Comparison of ENCODE assay signal across 13 cellular contexts in genomic region chr2:150477347-150477746, GRCh38. TPM values are rescaled to one million over a fixed set of nuclear protein-coding genes. Genes with fewer than 3 reads are reported as not detected.
DNase-seq lines count a peak whose midpoint lies in the region; ATAC-seq and TF ChIP-seq lines count a peak whose summit lies in the region.
"Had no signal": no experiment of that assay in that cellular context is flagged by ENCODE, and none has a peak within 500 bp of the region (broad histone marks: within the 10 kb centered on the region; RNA-seq: fewer than 3 reads in every experiment).

No MANE protein-coding gene starts in this region.

- H3K4me1 ChIP-seq in stomach, result peaks cover 25 to 96% (median 49%) of the 10 kb centered on the region in 4 donors

- H3K4me3 Mint-ChIP-seq in HFFc6, result peak overlapping the region; percentile 98

- no peak for TF ChIP-seq POLR2A in stomach (IDR thresholded peaks at IDR 0.05)

- H3K9me3 Mint-ChIP-seq in HFFc6, result peaks cover 23% of the 10 kb centered on the region; the same call in 1 of the 2 replicates
- H3K9me3 Mint-ChIP-seq: activated T-helper 2 cell treated with anti-CD3 and anti-CD28 coated beads, Interferon-gamma antibody, Interleukin-2, Interleukin-4, amounts not matched to agents 10 μg/mL and 5 μg/mL and 100 μg/mL, durations not matched to agents 14 hours and 24 hours and 36 hours had no signal

- H3K27me3 Mint-ChIP-seq in HFFc6 (ENCODE audit: insufficient read depth), result peaks cover 63% of the 10 kb centered on the region

- ATAC-seq in left colon (peak; percentile 71), GM18867 (IDR thresholded peaks at IDR 0.05; ENCODE audit: unreplicated experiment) (no peak), GM19463 (IDR thresholded peaks at IDR 0.05; ENCODE audit: unreplicated experiment) (no peak), GM19452 (IDR thresholded peaks at IDR 0.05; ENCODE audit: unreplicated experiment) (no peak)

- TF ChIP-seq CTCF in HFFc6 (IDR thresholded peaks at IDR 0.05), result no peak
- no peak for TF ChIP-seq CTCF in brain microvascular endothelial cell (IDR thresholded peaks at IDR 0.05; ENCODE audit: low read depth, low read length, missing control alignments)
- no peak for TF ChIP-seq CTCF in stomach (IDR thresholded peaks at IDR 0.05)

- H3K27ac Mint-ChIP-seq in HFFc6, result peak overlapping the region; percentile 99
- H3K27ac Mint-ChIP-seq: activated T-helper 2 cell treated with anti-CD3 and anti-CD28 coated beads, Interferon-gamma antibody, Interleukin-2, Interleukin-4, amounts not matched to agents 10 μg/mL and 5 μg/mL and 100 μg/mL, durations not matched to agents 14 hours and 24 hours and 36 hours had no signal

- H3K27ac ChIP-seq in brain microvascular endothelial cell (peak overlapping the region; percentile 86), stomach (peak overlapping the region; percentile 35 to 82 (median 81))
- H3K27ac ChIP-seq: neutrophil had no signal

- H3K9me3 ChIP-seq in stomach, result no peaks in the 10 kb centered on the region
- H3K9me3 ChIP-seq: neutrophil had no signal

- H3K27me3 ChIP-seq in brain microvascular endothelial cell (replicated peaks) (no peaks in the 10 kb centered on the region), stomach (no peaks in the 10 kb centered on the region)

- in situ Hi-C loops in brain microvascular endothelial cell (cut with HindIII; ENCODE audit: low pct_ligation_motif_present, low sequenced_read_pairs), result no loop called here

- intact Hi-C loops in left colon (cut with DNase I, micrococcal nuclease), result no loop called here
- intact Hi-C loops in stomach (cut with DNase I; ENCODE audit: low total_unique reads), result no loop called here

- no peak overlapping the region for H3K4me3 ChIP-seq in brain microvascular endothelial cell (ENCODE audit: low read depth, low read length)
- H3K4me3 ChIP-seq in stomach, result peak overlapping the region in 2 of 4 donors; percentile 0 to 11

- no peak for DNase-seq in HFFc6
- no peak for DNase-seq in brain microvascular endothelial cell
- peak; percentile 47 to 81 for DNase-seq in left colon
- DNase-seq in stomach, result no peak
- no peak for DNase-seq in T-helper 9 cell
- DNase-seq: DND-41, KG1, NCI-H510A treated with DMSO at 0.1 percent for 48 hours had no signal

- peaks cover 100% of the 10 kb centered on the region for H3K4me1 Mint-ChIP-seq in HFFc6 (ENCODE audit: low read depth)

- 39 to 69% (median 51%) methylated on average over 3 of the region's 3 CpGs for WGBS in stomach, 5 donors

- H3K36me3 Mint-ChIP-seq in HFFc6 (ENCODE audit: low read depth), result peaks cover 96% of the 10 kb centered on the region

- no peak for TF ChIP-seq EP300 in stomach (IDR thresholded peaks at IDR 0.05)

- peaks cover 36% of the 10 kb centered on the region for H3K36me3 ChIP-seq in brain microvascular endothelial cell (replicated peaks)
- H3K36me3 ChIP-seq in stomach, result peaks cover 0 to 29% (median 14%) of the 10 kb centered on the region in 4 donors
- H3K36me3 ChIP-seq: neutrophil had no signal

RNA-seq across cellular contexts. Expression of gene RND3, which starts 10.1 kb away (rescaled TPM):
- total RNA-seq in HFFc6 (2021; fragmentation: NEBNext Ultra II Directional; extraction: Animal tissue kit (Norgen Biotek cat#: 25700)), result 100 to 1,000 TPM; 365 to 525 (median 438) TPM
- 10 to 100 TPM; 41.8 to 77.8 TPM for total RNA-seq in left colon
- total RNA-seq in stomach, result 10 to 100 TPM; 10.3 to 58.2 (median 20.9) TPM
- polyA plus RNA-seq in stomach, result 10 to 100 TPM; 29.5 to 34.1 (median 30.4) TPM
- total RNA-seq: activated T-helper 2 cell treated with anti-CD3 and anti-CD28 coated beads, Interferon-gamma antibody, Interleukin-2, Interleukin-4, amounts not matched to agents 10 μg/mL and 5 μg/mL and 100 μg/mL, durations not matched to agents 14 hours and 24 hours and 36 hours had no signal

Comparison
In these comparisons a context has a peak if more than half of its experiments do, and no peak if none do; other contexts are left out.
1. DNase-seq: peak in left colon (2 of 2); none in HFFc6 (single experiment), brain microvascular endothelial cell (single experiment), stomach (single experiment) and T-helper 9 cell (single experiment).
2. RNA of gene RND3, which starts 10.1 kb away (total RNA-seq): 365 to 525 TPM in HFFc6; 41.8 to 77.8 TPM in left colon and 10.3 to 58.2 TPM in stomach; every median in the first group is over 4 times any median in the second.